In the genomic region with DNA sequence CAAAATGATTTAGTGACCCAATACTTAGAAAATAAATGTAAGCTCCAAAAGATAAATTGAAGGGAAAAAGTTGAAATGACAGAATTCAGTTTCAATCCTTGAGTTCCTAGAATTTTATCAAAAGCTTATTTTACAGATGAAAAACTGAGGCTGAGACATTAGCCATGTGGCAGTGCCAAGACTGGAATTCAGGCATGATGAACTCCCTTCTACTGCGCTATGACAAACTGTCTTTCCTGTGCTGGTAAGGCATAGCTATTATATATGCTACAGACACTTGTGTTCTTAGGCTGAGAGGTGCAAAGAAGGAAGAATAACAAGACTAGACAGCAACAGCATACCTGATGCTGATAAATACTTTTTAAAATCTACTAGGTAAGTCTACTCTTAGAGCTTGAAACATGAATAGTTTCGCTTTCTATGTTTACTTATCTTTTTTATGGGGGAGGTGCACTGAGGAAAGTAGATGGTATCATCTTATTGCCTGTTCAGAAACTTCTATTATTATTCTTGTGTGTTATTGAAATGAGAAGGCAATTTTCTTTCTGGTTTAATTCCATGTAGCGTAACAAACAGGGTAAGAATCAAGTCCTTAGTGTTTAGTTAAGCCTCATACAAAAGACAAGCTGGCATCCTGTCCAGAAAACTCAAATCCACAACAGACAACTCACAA, we compare ENCODE assay signal across 8 cellular contexts. TPM values are rescaled to one million over a fixed set of nuclear protein-coding genes. Genes with fewer than 3 reads are reported as not detected.
DNase-seq lines count a peak whose midpoint lies in the region; ATAC-seq and TF ChIP-seq lines count a peak whose summit lies in the region.

No MANE protein-coding gene starts in this region.

- H3F3A ChIP-seq in neural cell (ENCODE audit: insufficient read depth, low read length, poor library complexity, severe bottlenecking): peaks cover 3% of the 10 kb centered on the region

- peak; percentile 41 for ATAC-seq in GM18867 (IDR thresholded peaks at IDR 0.05; ENCODE audit: unreplicated experiment)

- CTCF ChIA-PET in AG04449 (lab: Yijun Ruan, JAX): interaction anchor here (1.1 to 1.3 kb wide), 3 partner anchors 12 to 195 kb away, joined by 3 to 4 read pairs (median 3); no protein-coding TSS in a partner anchor

- H3K9me3 ChIP-seq in neural cell (ENCODE audit: low read length): no peaks in the 10 kb centered on the region

- TF ChIP-seq CTCF in AG04449 (IDR thresholded peaks at IDR 0.05; ENCODE audit: insufficient read depth, low read length, missing control alignments) (no peak), KMS-11 (conservative IDR thresholded peaks at IDR 0.05; ENCODE audit: low read depth, low read length) (no peak), choroid plexus epithelial cell (conservative IDR thresholded peaks at IDR 0.05; ENCODE audit: low read depth, low read length) (no peak), neural cell (IDR thresholded peaks at IDR 0.05; ENCODE audit: poor library complexity, severe bottlenecking) (no peak)

- H3K4me2 ChIP-seq in KMS-11 (peak overlapping the region; percentile 97), neural cell (ENCODE audit: low read length) (peak overlapping the region; percentile 98)

- H3K79me2 ChIP-seq in KMS-11 (ENCODE audit: insufficient read depth, low read depth) (peaks cover 17% of the 10 kb centered on the region; the same call in 1 of the 2 replicates), neural cell (replicated peaks; ENCODE audit: insufficient read depth, low read length) (peaks cover 54% of the 10 kb centered on the region)

- H2AFZ ChIP-seq in KMS-11 (ENCODE audit: low read depth): peak overlapping the region; percentile 77; the same call in 1 of the 2 replicates
- no peak overlapping the region for H2AFZ ChIP-seq in neural cell (ENCODE audit: low read depth, low read length)

- TF ChIP-seq RAD21 in neural cell (conservative IDR thresholded peaks at IDR 0.05): no peak

- TF ChIP-seq EP300 in neural cell (conservative IDR thresholded peaks at IDR 0.05; ENCODE audit: poor library complexity, severe bottlenecking): no peak

- H3K27me3 ChIP-seq in KMS-11 (ENCODE audit: insufficient read depth, low read depth) (no peaks in the 10 kb centered on the region), neural cell (ENCODE audit: insufficient read depth, low read depth, low read length) (no peaks in the 10 kb centered on the region)

- POLR2A ChIA-PET in AG04449 (lab: Yijun Ruan, JAX): no interaction called here

- no peaks in the 10 kb centered on the region for H3K9me2 ChIP-seq in neural cell (ENCODE audit: insufficient read depth, low read length)

- DNase-seq in AG04449 (ENCODE audit: low read depth, low spot score) (no peak), choroid plexus epithelial cell (ENCODE audit: low read depth) (no peak), NCI-H2227 (lab: John Stamatoyannopoulos, UW; ENCODE audit: unreplicated experiment) (no peak), AG08395 (ENCODE audit: low spot score) (no peak), NCI-H146 treated with DMSO at 0.1 percent for 48 hours (lab: John Stamatoyannopoulos, UW; ENCODE audit: unreplicated experiment) (no peak)

- peak overlapping the region; percentile 77; the same call in 1 of the 2 replicates for H3K27ac ChIP-seq in KMS-11
- H3K27ac ChIP-seq in neural cell (ENCODE audit: low read length): peak overlapping the region; percentile 99

- H4K20me1 ChIP-seq in KMS-11 (ENCODE audit: insufficient read depth) (no peaks in the 10 kb centered on the region; the same call in 1 of the 2 replicates), neural cell (ENCODE audit: insufficient read depth) (no peaks in the 10 kb centered on the region)

- peaks cover 26% of the 10 kb centered on the region for H3K4me1 ChIP-seq in KMS-11 (ENCODE audit: low read depth, poor library complexity, severe bottlenecking)

- H3K36me3 ChIP-seq in KMS-11 (ENCODE audit: insufficient read depth) (no peaks in the 10 kb centered on the region), neural cell (ENCODE audit: insufficient read depth, low read length) (no peaks in the 10 kb centered on the region)

- H3K9ac ChIP-seq in KMS-11: peak overlapping the region; percentile 78; the same call in 1 of the 2 replicates
- H3K9ac ChIP-seq in neural cell (ENCODE audit: low read length): peak overlapping the region; percentile 93

- H3K4me3 ChIP-seq in AG04449 (ENCODE audit: low read depth, low read length) (peak overlapping the region; percentile 90), KMS-11 (IDR thresholded peaks at IDR 0.05; ENCODE audit: insufficient read depth, low read depth, low read length) (no peak overlapping the region), choroid plexus epithelial cell (ENCODE audit: low read depth, low read length) (peak overlapping the region; percentile 82), neural cell (ENCODE audit: low read length) (peak overlapping the region; percentile 79)

TF ChIP-seq in neural cell, 6 proteins besides CTCF, POLR2A, EP300 and RAD21:
- no peak for TF ChIP-seq POLR2AphosphoS5 (IDR thresholded peaks at IDR 0.05)
- no peak for TF ChIP-seq TAF1 (IDR thresholded peaks at IDR 0.05; ENCODE audit: low read depth)
- TF ChIP-seq, protein P1, sequence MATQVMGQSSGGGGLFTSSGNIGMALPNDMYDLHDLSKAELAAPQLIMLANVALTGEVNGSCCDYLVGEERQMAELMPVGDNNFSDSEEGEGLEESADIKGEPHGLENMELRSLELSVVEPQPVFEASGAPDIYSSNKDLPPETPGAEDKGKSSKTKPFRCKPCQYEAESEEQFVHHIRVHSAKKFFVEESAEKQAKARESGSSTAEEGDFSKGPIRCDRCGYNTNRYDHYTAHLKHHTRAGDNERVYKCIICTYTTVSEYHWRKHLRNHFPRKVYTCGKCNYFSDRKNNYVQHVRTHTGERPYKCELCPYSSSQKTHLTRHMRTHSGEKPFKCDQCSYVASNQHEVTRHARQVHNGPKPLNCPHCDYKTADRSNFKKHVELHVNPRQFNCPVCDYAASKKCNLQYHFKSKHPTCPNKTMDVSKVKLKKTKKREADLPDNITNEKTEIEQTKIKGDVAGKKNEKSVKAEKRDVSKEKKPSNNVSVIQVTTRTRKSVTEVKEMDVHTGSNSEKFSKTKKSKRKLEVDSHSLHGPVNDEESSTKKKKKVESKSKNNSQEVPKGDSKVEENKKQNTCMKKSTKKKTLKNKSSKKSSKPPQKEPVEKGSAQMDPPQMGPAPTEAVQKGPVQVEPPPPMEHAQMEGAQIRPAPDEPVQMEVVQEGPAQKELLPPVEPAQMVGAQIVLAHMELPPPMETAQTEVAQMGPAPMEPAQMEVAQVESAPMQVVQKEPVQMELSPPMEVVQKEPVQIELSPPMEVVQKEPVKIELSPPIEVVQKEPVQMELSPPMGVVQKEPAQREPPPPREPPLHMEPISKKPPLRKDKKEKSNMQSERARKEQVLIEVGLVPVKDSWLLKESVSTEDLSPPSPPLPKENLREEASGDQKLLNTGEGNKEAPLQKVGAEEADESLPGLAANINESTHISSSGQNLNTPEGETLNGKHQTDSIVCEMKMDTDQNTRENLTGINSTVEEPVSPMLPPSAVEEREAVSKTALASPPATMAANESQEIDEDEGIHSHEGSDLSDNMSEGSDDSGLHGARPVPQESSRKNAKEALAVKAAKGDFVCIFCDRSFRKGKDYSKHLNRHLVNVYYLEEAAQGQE (IDR thresholded peaks at IDR 0.05; ENCODE audit: borderline replicate concordance): no peak
- no peak for TF ChIP-seq EZH2 (IDR thresholded peaks at IDR 0.05; ENCODE audit: borderline replicate concordance, insufficient read depth, low read length, poor library complexity, severe bottlenecking)
- no peak for TF ChIP-seq SMC3 (conservative IDR thresholded peaks at IDR 0.05; ENCODE audit: poor library complexity)

RNA-seq across cellular contexts. Expression of a gene that starts 1.8 kb away (rescaled TPM):
- 79.4 and 106 TPM in 2 replicates for polyA plus RNA-seq in neural cell
- polyA minus RNA-seq in neural cell: 29.8 and 32.1 TPM in 2 replicates
